ENCODE assay signal across 11 cellular contexts in genomic region chr12:67220065-67220464, GRCh38. TPM values are rescaled to one million over a fixed set of nuclear protein-coding genes. Genes with fewer than 3 reads are reported as not detected.
DNase-seq lines count a peak whose midpoint lies in the region; ATAC-seq and TF ChIP-seq lines count a peak whose summit lies in the region.
"Had no signal": no experiment of that assay in that cellular context is flagged by ENCODE, and none has a peak within 500 bp of the region (broad histone marks: within the 10 kb centered on the region; RNA-seq: fewer than 3 reads in every experiment).

No MANE protein-coding gene starts in this region.

- ATAC-seq in Right ventricle myocardium superior (ENCODE audit: poor library complexity), result peak; percentile 51
- ATAC-seq in Right ventricle myocardium inferior, result no peak
- no peak for ATAC-seq in GM18502 (IDR thresholded peaks at IDR 0.05; ENCODE audit: poor library complexity, unreplicated experiment)
- ATAC-seq in GM18517 (IDR thresholded peaks at IDR 0.05; ENCODE audit: unreplicated experiment), result no peak
- ATAC-seq: sciatic nerve had no signal

- no peaks in the 10 kb centered on the region for H3K27me3 Mint-ChIP-seq in endothelial cell (ENCODE audit: unreplicated experiment)
- peaks cover 0 to 15% of the 10 kb centered on the region in 2 donors for H3K27me3 Mint-ChIP-seq in CD8-positive, alpha-beta memory T cell

- H3K4me1 Mint-ChIP-seq in endothelial cell (ENCODE audit: unreplicated experiment), result no peaks in the 10 kb centered on the region
- H3K4me1 Mint-ChIP-seq in CD8-positive, alpha-beta memory T cell, result no peaks in the 10 kb centered on the region

- DNase-seq in Right ventricle myocardium superior (peak; percentile 31), Right ventricle myocardium inferior (ENCODE audit: missing footprints) (no peak), NCI-H748 (lab: John Stamatoyannopoulos, UW; ENCODE audit: unreplicated experiment) (peak; percentile 66), endothelial cell (ENCODE audit: low spot score) (peak; percentile 16), NCI-H345 (lab: John Stamatoyannopoulos, UW) (no peak)
- DNase-seq in CD8-positive, alpha-beta memory T cell, result no peak
- DNase-seq: islet precursor cell had no signal

- intact Hi-C loops in Right ventricle myocardium superior (cut with DNase I), result loop anchor here (5.0 to 10.0 kb wide), 2 partner anchors 58 to 195 kb away; no protein-coding TSS in a partner anchor
- intact Hi-C loops in Right ventricle myocardium inferior (cut with DNase I), result loop anchor here (1.0 kb wide), 1 partner anchor 59 kb away; no protein-coding TSS in a partner anchor

- no peak overlapping the region for H3K4me3 Mint-ChIP-seq in endothelial cell (ENCODE audit: unreplicated experiment)
- H3K4me3 Mint-ChIP-seq in CD8-positive, alpha-beta memory T cell, result no peak overlapping the region

- H3K4me1 ChIP-seq in CD8-positive, alpha-beta memory T cell (ENCODE audit: insufficient read depth, low read length), result no peaks in the 10 kb centered on the region

- H3K4me3 ChIP-seq in CD8-positive, alpha-beta memory T cell (ENCODE audit: low read length), result no peak overlapping the region
- H3K4me3 ChIP-seq: BLaER1 treated with 17β-estradiol and CSF1 and Interleukin-3, amounts not matched to agents 10 nM and 100 nM had no signal

- no peaks in the 10 kb centered on the region for H3K9me3 ChIP-seq in CD8-positive, alpha-beta memory T cell (ENCODE audit: low read length)
- H3K9me3 ChIP-seq: BLaER1 treated with 17β-estradiol and CSF1 and Interleukin-3, amounts not matched to agents 10 nM and 100 nM had no signal

- H3K27me3 ChIP-seq in CD8-positive, alpha-beta memory T cell (ENCODE audit: insufficient read depth, low read length, poor library complexity, severe bottlenecking), result no peaks in the 10 kb centered on the region
- H3K27me3 ChIP-seq: BLaER1 treated with 17β-estradiol and CSF1 and Interleukin-3, amounts not matched to agents 10 nM and 100 nM had no signal

- POLR2A ChIA-PET in CD8-positive, alpha-beta memory T cell (lab: Charles Lee), result no interaction called here

- H3K36me3 ChIP-seq in CD8-positive, alpha-beta memory T cell (ENCODE audit: insufficient read depth, low read length), result no peaks in the 10 kb centered on the region
- H3K36me3 ChIP-seq: BLaER1 treated with 17β-estradiol and CSF1 and Interleukin-3, amounts not matched to agents 10 nM and 100 nM had no signal

- H3K27ac ChIP-seq in CD8-positive, alpha-beta memory T cell (ENCODE audit: low read depth, low read length), result no peak overlapping the region
- H3K27ac ChIP-seq: BLaER1 treated with 17β-estradiol and CSF1 and Interleukin-3, amounts not matched to agents 10 nM and 100 nM had no signal

- TF ChIP-seq CTCF in endothelial cell (IDR thresholded peaks at IDR 0.05; ENCODE audit: unreplicated experiment), result no peak

- CTCF ChIA-PET in CD8-positive, alpha-beta memory T cell (lab: Charles Lee), result interaction anchor here (1.1 kb wide), 1 partner anchor 59 kb away, joined by 3 read pairs; no protein-coding TSS in a partner anchor

- H3K9me3 Mint-ChIP-seq in endothelial cell (ENCODE audit: unreplicated experiment), result no peaks in the 10 kb centered on the region
- no peaks in the 10 kb centered on the region for H3K9me3 Mint-ChIP-seq in CD8-positive, alpha-beta memory T cell

- H3K27ac Mint-ChIP-seq in endothelial cell (ENCODE audit: unreplicated experiment), result no peak overlapping the region
- no peak overlapping the region for H3K27ac Mint-ChIP-seq in CD8-positive, alpha-beta memory T cell

- no peaks in the 10 kb centered on the region for H3K36me3 Mint-ChIP-seq in endothelial cell (ENCODE audit: low read depth, unreplicated experiment)
- H3K36me3 Mint-ChIP-seq in CD8-positive, alpha-beta memory T cell, result no peaks in the 10 kb centered on the region

RNA-seq across cellular contexts. Expression of gene CAND1, which starts 49.1 kb away (rescaled TPM):
- total RNA-seq in Right ventricle myocardium superior (29.8 TPM), Right ventricle myocardium inferior (37.1 TPM), endothelial cell (ENCODE audit: unreplicated experiment) (206 TPM)
- 100 to 1,000 TPM; 197 to 198 TPM for total RNA-seq in CD8-positive, alpha-beta memory T cell
- 63.1 TPM for polyA plus RNA-seq in CD8-positive, alpha-beta memory T cell

Comparison
In these comparisons a context has a peak if more than half of its experiments do, and no peak if none do; other contexts are left out.
1. DNase-seq: peak in Right ventricle myocardium superior (single experiment), NCI-H748 (single experiment) and endothelial cell (single experiment); none in Right ventricle myocardium inferior (single experiment), NCI-H345 (single experiment) and CD8-positive, alpha-beta memory T cell (0 of 5).